ENCODE assay signal across 17 cellular contexts in the genomic region with DNA sequence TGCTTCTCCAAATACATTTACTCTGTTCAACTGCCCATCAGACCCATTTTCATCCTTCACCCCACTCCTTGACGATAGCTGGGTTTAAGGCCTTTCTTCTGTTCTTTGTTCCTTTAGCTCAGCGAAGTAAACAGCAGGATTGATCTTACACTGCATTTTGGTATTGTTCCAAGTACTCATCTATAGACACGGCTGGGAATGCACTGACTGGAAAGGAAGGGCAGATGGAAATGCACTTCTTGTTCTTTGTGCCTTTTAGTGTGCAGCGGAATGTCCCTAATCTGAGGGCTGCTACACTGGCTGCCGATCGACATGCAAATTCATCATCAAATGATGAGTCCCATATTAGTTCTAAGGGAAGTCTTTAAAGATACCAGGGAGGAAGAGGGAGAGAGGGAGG.
A peak's percentile ranks its signal among the peaks of the same experiment; 100 is the strongest.
DNase-seq lines count a peak whose midpoint lies in the region; ATAC-seq and TF ChIP-seq lines count a peak whose summit lies in the region.
"Had no signal": no experiment of that assay in that cellular context is flagged by ENCODE, and none has a peak within 500 bp of the region (broad histone marks: within the 10 kb centered on the region; RNA-seq: fewer than 3 reads in every experiment).

No MANE protein-coding gene starts in this region.

- no peak overlapping the region for H3K4me3 Mint-ChIP-seq in nephron
- H3K4me3 Mint-ChIP-seq in type B pancreatic cell, result no peak overlapping the region
- H3K4me3 Mint-ChIP-seq in activated T-cell treated with anti-CD3 and anti-CD28 coated beads, Interleukin-2, amount 50 U/mL, for 24 hours, result no peak overlapping the region
- H3K4me3 Mint-ChIP-seq: B cell, HFFc6 had no signal

- H3K27me3 Mint-ChIP-seq in nephron (ENCODE audit: low read depth), result no peaks in the 10 kb centered on the region
- H3K27me3 Mint-ChIP-seq in type B pancreatic cell, result no peaks in the 10 kb centered on the region
- H3K27me3 Mint-ChIP-seq in activated T-cell treated with anti-CD3 and anti-CD28 coated beads, Interleukin-2, amount 50 U/mL, for 24 hours, result no peaks in the 10 kb centered on the region

- DNase-seq in NCI-H187 treated with DMSO at 0.1 percent for 48 hours (lab: John Stamatoyannopoulos, UW) (peak; percentile 25), NCI-H187 (lab: John Stamatoyannopoulos, UW) (no peak), NCI-H345 treated with DMSO at 0.1 percent for 48 hours (lab: John Stamatoyannopoulos, UW; ENCODE audit: unreplicated experiment) (peak; percentile 27), type B pancreatic cell (ENCODE audit: extremely low spot score, unreplicated experiment) (no peak)
- DNase-seq in stimulated activated CD4-positive, alpha-beta T cell treated with anti-CD3 and anti-CD28 coated beads, Interleukin-1b, Interleukin-23, amount 100 ng/mL, for 48 hours, result no peak
- no peak for DNase-seq in activated T-cell treated with anti-CD3 and anti-CD28 coated beads, Interleukin-2, amount 50 U/mL, for 24 hours
- DNase-seq: 8988T, DMS 273 treated with DMSO at 0.1 percent for 48 hours, GDM1, HFFc6, NCI-H1436 treated with DMSO at 0.1 percent for 48 hours, NCI-H748 treated with DMSO at 0.1 percent for 48 hours, SW 1271 had no signal

- H3K4me1 Mint-ChIP-seq in nephron, result peaks cover 24% of the 10 kb centered on the region
- H3K4me1 Mint-ChIP-seq in type B pancreatic cell (ENCODE audit: unreplicated experiment), result peaks cover 15% of the 10 kb centered on the region
- no peaks in the 10 kb centered on the region for H3K4me1 Mint-ChIP-seq in activated T-cell treated with anti-CD3 and anti-CD28 coated beads, Interleukin-2, amount 50 U/mL, for 24 hours (ENCODE audit: low read depth)
- H3K4me1 Mint-ChIP-seq: B cell had no signal

- H3K36me3 Mint-ChIP-seq in nephron (ENCODE audit: low read depth), result no peaks in the 10 kb centered on the region
- H3K36me3 Mint-ChIP-seq in type B pancreatic cell, result no peaks in the 10 kb centered on the region
- H3K36me3 Mint-ChIP-seq in activated T-cell treated with anti-CD3 and anti-CD28 coated beads, Interleukin-2, amount 50 U/mL, for 24 hours (ENCODE audit: low read depth), result no peaks in the 10 kb centered on the region

- H3K27ac Mint-ChIP-seq in nephron (peak overlapping the region in 2 of 3 experiments; percentile 89 to 92), type B pancreatic cell (peak overlapping the region; percentile 35)
- H3K27ac Mint-ChIP-seq in activated T-cell treated with anti-CD3 and anti-CD28 coated beads, Interleukin-2, amount 50 U/mL, for 24 hours, result no peak overlapping the region
- H3K27ac Mint-ChIP-seq: B cell, HFFc6 had no signal

- ATAC-seq in GM18907 (IDR thresholded peaks at IDR 0.05; ENCODE audit: unreplicated experiment), result no peak
- ATAC-seq: Right ventricle myocardium inferior had no signal

- TF ChIP-seq CTCF in nephron (IDR thresholded peaks at IDR 0.05; ENCODE audit: unreplicated experiment in 3 of 3) (no peak), type B pancreatic cell (conservative IDR thresholded peaks at IDR 0.05) (no peak)

- no peaks in the 10 kb centered on the region for H3K9me3 Mint-ChIP-seq in nephron
- no peaks in the 10 kb centered on the region for H3K9me3 Mint-ChIP-seq in type B pancreatic cell
- H3K9me3 Mint-ChIP-seq in activated T-cell treated with anti-CD3 and anti-CD28 coated beads, Interleukin-2, amount 50 U/mL, for 24 hours, result no peaks in the 10 kb centered on the region
- H3K9me3 Mint-ChIP-seq: HFFc6 had no signal

Comparison
In these comparisons a context has a peak if more than half of its experiments do, and no peak if none do; other contexts are left out.
1. DNase-seq: peak in NCI-H187 treated with DMSO at 0.1 percent for 48 hours (single experiment) and NCI-H345 treated with DMSO at 0.1 percent for 48 hours (single experiment); none in NCI-H187 (0 of 2), type B pancreatic cell (single experiment), stimulated activated CD4-positive, alpha-beta T cell treated with anti-CD3 and anti-CD28 coated beads, Interleukin-1b, Interleukin-23, amount 100 ng/mL, for 48 hours (single experiment) and activated T-cell treated with anti-CD3 and anti-CD28 coated beads, Interleukin-2, amount 50 U/mL, for 24 hours (single experiment).